8 cellular contexts compared by ENCODE assay signal in genomic region chr9:112174965-112175795, GRCh38. TPM values are rescaled to one million over a fixed set of nuclear protein-coding genes. Genes with fewer than 3 reads are reported as not detected.
A peak's percentile ranks its signal among the peaks of the same experiment; 100 is the strongest.
DNase-seq lines count a peak whose midpoint lies in the region; ATAC-seq and FAIRE-seq lines count a peak whose summit lies in the region.

TSS of gene SUSD1 (minus strand) at chr9:112175297. CDS start at chr9:112175235, 62 bp downstream.

- H3K4me3 Mint-ChIP-seq in activated T-cell treated with anti-CD3 and anti-CD28 coated beads, Interleukin-2, amount 50 U/mL, for 72 hours: peak within 1 kb of the TSS; percentile 90 to 91

- DNase-seq in stimulated activated CD4-positive, alpha-beta T cell treated with anti-CD3 and anti-CD28 coated beads, Interleukin-15, amount 100 ng/mL, for 24 hours: peak; percentile 46
- DNase-seq in stimulated activated CD4-positive, alpha-beta T cell treated with anti-CD3 and anti-CD28 coated beads, Interleukin-4, amount 100 ng/mL, for 24 hours: no peak
- peak; percentile 36 for DNase-seq in NCI-H1105 (lab: John Stamatoyannopoulos, UW)
- peak; percentile 39 to 52 for DNase-seq in activated T-cell treated with anti-CD3 and anti-CD28 coated beads, Interleukin-2, amount 50 U/mL, for 72 hours
- DNase-seq in frontal cortex (ENCODE audit: low spot score in 2 of 2): peak; percentile 36 to 49
- DNase-seq in occipital lobe (lab: John Stamatoyannopoulos, UW): no peak
- no peak for DNase-seq in NK-92 (lab: John Stamatoyannopoulos, UW; ENCODE audit: unreplicated experiment)

- no peak for FAIRE-seq in frontal cortex (lab: Jason Lieb, UNC)

- peak; percentile 48 for ATAC-seq in HG02588 (IDR thresholded peaks at IDR 0.05; ENCODE audit: unreplicated experiment)
- peak; percentile 66 to 70 for ATAC-seq in activated T-cell treated with anti-CD3 and anti-CD28 coated beads, Interleukin-2, amount 50 U/mL, for 72 hours (replicated peaks in 1 of 2)

- H3K4me1 Mint-ChIP-seq in activated T-cell treated with anti-CD3 and anti-CD28 coated beads, Interleukin-2, amount 50 U/mL, for 72 hours (ENCODE audit: low read depth): peaks cover 34% of the 10 kb centered on the region

- H3K27me3 Mint-ChIP-seq in activated T-cell treated with anti-CD3 and anti-CD28 coated beads, Interleukin-2, amount 50 U/mL, for 72 hours (ENCODE audit: low read depth): peaks cover 33% of the 10 kb centered on the region

- peaks cover 5 to 6% of the 10 kb centered on the region in 2 donors for H3K36me3 Mint-ChIP-seq in activated T-cell treated with anti-CD3 and anti-CD28 coated beads, Interleukin-2, amount 50 U/mL, for 72 hours (ENCODE audit: insufficient read depth in 2 of 2)

- peak within 1 kb of the TSS; percentile 52 for H3K27ac Mint-ChIP-seq in activated T-cell treated with anti-CD3 and anti-CD28 coated beads, Interleukin-2, amount 50 U/mL, for 72 hours

- no peaks in the 10 kb centered on the region for H3K9me3 Mint-ChIP-seq in activated T-cell treated with anti-CD3 and anti-CD28 coated beads, Interleukin-2, amount 50 U/mL, for 72 hours

RNA-seq across cellular contexts. Expression of gene SUSD1, which starts in this region (rescaled TPM):
- total RNA-seq in activated T-cell treated with anti-CD3 and anti-CD28 coated beads, Interleukin-2, amount 50 U/mL, for 72 hours: 1 to 10 TPM; 6.6 to 9.9 TPM
- total RNA-seq in frontal cortex: 63.6 TPM
- total RNA-seq in occipital lobe: 44.1 TPM

Comparison
In these comparisons a context has a peak if more than half of its experiments do, and no peak if none do; other contexts are left out.
1. DNase-seq: peak in stimulated activated CD4-positive, alpha-beta T cell treated with anti-CD3 and anti-CD28 coated beads, Interleukin-15, amount 100 ng/mL, for 24 hours (single experiment), NCI-H1105 (single experiment), activated T-cell treated with anti-CD3 and anti-CD28 coated beads, Interleukin-2, amount 50 U/mL, for 72 hours (2 of 2) and frontal cortex (2 of 2); none in stimulated activated CD4-positive, alpha-beta T cell treated with anti-CD3 and anti-CD28 coated beads, Interleukin-4, amount 100 ng/mL, for 24 hours (single experiment), occipital lobe (single experiment) and NK-92 (single experiment).